Comparison of ENCODE assay signal across 8 cellular contexts in the genomic region with DNA sequence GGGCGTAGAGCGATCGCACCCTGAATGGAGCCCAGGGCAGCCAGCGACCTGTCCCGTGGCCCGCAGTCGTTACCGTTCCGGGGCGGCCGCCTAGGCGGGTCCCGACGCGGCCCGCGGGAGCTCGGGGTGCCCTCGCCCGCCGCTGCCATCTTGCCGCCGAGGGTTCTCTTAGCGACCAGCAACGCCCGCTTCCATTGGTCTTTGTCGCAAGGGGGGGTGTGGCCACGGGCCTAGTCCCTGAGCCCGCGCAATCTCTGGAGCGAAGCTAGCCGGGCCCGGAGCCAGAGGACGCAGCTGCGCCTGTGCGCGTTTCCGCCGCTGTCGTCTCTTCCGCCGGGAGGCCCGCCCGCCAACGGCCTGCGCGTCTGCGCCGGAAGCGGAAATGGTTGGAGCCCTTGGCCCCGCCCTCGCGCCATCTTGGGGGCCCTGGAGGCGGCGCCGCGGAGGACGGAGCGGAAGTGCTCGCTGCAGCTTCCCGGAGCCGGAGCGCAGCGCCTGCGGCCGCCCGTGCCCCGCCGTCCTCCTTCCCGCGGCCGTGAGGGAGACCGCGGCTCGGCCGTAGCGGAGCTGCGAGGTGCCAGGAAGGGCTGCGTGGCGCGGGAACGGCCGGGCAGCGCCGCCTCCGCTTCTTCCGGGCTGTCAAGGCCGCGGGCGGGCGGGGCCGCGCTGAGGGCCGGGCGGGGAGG. TPM values are rescaled to one million over a fixed set of nuclear protein-coding genes. Genes with fewer than 3 reads are reported as not detected.
DNase-seq lines count a peak whose midpoint lies in the region; ATAC-seq and TF ChIP-seq lines count a peak whose summit lies in the region.

A gene (minus strand): TSS at position 170 of the 686 bp plus-strand sequence. CDS start 21 bp downstream, at position 149.
A gene with protein sequence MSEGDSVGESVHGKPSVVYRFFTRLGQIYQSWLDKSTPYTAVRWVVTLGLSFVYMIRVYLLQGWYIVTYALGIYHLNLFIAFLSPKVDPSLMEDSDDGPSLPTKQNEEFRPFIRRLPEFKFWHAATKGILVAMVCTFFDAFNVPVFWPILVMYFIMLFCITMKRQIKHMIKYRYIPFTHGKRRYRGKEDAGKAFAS (plus strand): TSS at position 457 of the 686 bp plus-strand sequence. CDS start 3,950 bp downstream, outside the sequence.

- H3K27me3 ChIP-seq in smooth muscle cell (ENCODE audit: low read depth) = no peaks in the 10 kb centered on the region

- peaks cover 35 to 38% of the 10 kb centered on the region in 2 donors for H3K4me1 Mint-ChIP-seq in immature natural killer cell

- peaks cover 63% of the 10 kb centered on the region for H3K79me2 ChIP-seq in smooth muscle cell (ENCODE audit: low read depth)

- H3K9me3 Mint-ChIP-seq in immature natural killer cell = no peaks in the 10 kb centered on the region

- peak within 1 kb of the TSS; percentile 79 for H3K27ac ChIP-seq in smooth muscle cell (ENCODE audit: low read depth)

- peak within 1 kb of the TSS; percentile 63 for H2AFZ ChIP-seq in smooth muscle cell (ENCODE audit: low read depth)

- WGBS in smooth muscle cell (ENCODE audit: low lambda C conversion rate) = under 1% methylated on average over 82 of the region's 95 CpGs

- peak; percentile 83 for ATAC-seq in GM19025 (IDR thresholded peaks at IDR 0.05; ENCODE audit: low read depth, unreplicated experiment)
- ATAC-seq in HG03280 (IDR thresholded peaks at IDR 0.05; ENCODE audit: unreplicated experiment) = peak; percentile 90

- peaks cover 0 to 3% (median 2%) of the 10 kb centered on the region in 3 donors for H3K27me3 Mint-ChIP-seq in immature natural killer cell (ENCODE audit: low read depth in 3 of 3)

- H3K9me3 ChIP-seq in smooth muscle cell (replicated peaks; ENCODE audit: low read depth) = no peaks in the 10 kb centered on the region

- peaks cover 0 to 7% (median 0%) of the 10 kb centered on the region in 3 donors for H3K36me3 Mint-ChIP-seq in immature natural killer cell

- peak within 1 kb of the TSS; percentile 98 for H3K4me2 ChIP-seq in smooth muscle cell

- no peak for TF ChIP-seq CTCF in AG09319 (IDR thresholded peaks at IDR 0.05; ENCODE audit: low read depth, low read length)
- no peak for TF ChIP-seq CTCF in smooth muscle cell (IDR thresholded peaks at IDR 0.05; ENCODE audit: borderline replicate concordance, insufficient read depth, poor library complexity, severe bottlenecking)

- peak within 1 kb of the TSS; percentile 91 for H3K9ac ChIP-seq in smooth muscle cell (ENCODE audit: low read depth)

- H4K20me1 ChIP-seq in smooth muscle cell (ENCODE audit: low read depth) = peaks cover 31% of the 10 kb centered on the region

- H3K36me3 ChIP-seq in smooth muscle cell (ENCODE audit: low read depth) = no peaks in the 10 kb centered on the region

- H3K27ac Mint-ChIP-seq in immature natural killer cell = peak within 1 kb of the TSS; percentile 76 to 96 (median 92)

- peaks cover 3% of the 10 kb centered on the region for H3F3A ChIP-seq in smooth muscle cell (ENCODE audit: low read depth)

- peak within 1 kb of the TSS; percentile 90 to 92 (median 90) for H3K4me3 Mint-ChIP-seq in immature natural killer cell

- peak; percentile 96 for DNase-seq in AG09319 (ENCODE audit: extremely low read depth, low read depth)
- DNase-seq in NCI-H345 (lab: John Stamatoyannopoulos, UW) = peak; percentile 100
- peak; percentile 96 to 99 (median 98) for DNase-seq in activated CD4-positive, CD25-positive, alpha-beta regulatory T cell (lab: John Stamatoyannopoulos, UW)
- DNase-seq in central memory CD4-positive, alpha-beta T cell = peak; percentile 99
- peak; percentile 99 for DNase-seq in immature natural killer cell
- DNase-seq in smooth muscle cell (lab: John Stamatoyannopoulos, UW; ENCODE audit: unreplicated experiment) = peak; percentile 94

- H3K4me1 ChIP-seq in smooth muscle cell (ENCODE audit: low read depth) = peaks cover 6% of the 10 kb centered on the region

- H3K4me3 ChIP-seq in smooth muscle cell = peak within 1 kb of the TSS; percentile 95

RNA-seq across cellular contexts. Expression of the first gene that starts in this region (rescaled TPM):
- polyA plus RNA-seq in immature natural killer cell (1 to 10 TPM in 2 of 3 donors, under 1 TPM in 1; 0.89 to 4.0 (median 3.9) TPM), smooth muscle cell (6.2 and 7.3 TPM in 2 replicates)
- total RNA-seq in smooth muscle cell = 3.2 and 4.9 TPM in 2 replicates

RNA-seq across cellular contexts. Expression of the second gene that starts in this region (rescaled TPM):
- 100 to 1,000 TPM; 185 to 216 (median 210) TPM for polyA plus RNA-seq in immature natural killer cell
- 101 and 110 TPM in 2 replicates for total RNA-seq in smooth muscle cell
- 253 and 269 TPM in 2 replicates for polyA plus RNA-seq in smooth muscle cell

Comparison
In these comparisons a context has a peak if more than half of its experiments do, and no peak if none do; other contexts are left out.
1. Peak in every context shown above with its lines: DNase-seq, ATAC-seq, H3K4me3 ChIP-seq and H3K27ac ChIP-seq.